17 cellular contexts compared by ENCODE assay signal in the genomic region with DNA sequence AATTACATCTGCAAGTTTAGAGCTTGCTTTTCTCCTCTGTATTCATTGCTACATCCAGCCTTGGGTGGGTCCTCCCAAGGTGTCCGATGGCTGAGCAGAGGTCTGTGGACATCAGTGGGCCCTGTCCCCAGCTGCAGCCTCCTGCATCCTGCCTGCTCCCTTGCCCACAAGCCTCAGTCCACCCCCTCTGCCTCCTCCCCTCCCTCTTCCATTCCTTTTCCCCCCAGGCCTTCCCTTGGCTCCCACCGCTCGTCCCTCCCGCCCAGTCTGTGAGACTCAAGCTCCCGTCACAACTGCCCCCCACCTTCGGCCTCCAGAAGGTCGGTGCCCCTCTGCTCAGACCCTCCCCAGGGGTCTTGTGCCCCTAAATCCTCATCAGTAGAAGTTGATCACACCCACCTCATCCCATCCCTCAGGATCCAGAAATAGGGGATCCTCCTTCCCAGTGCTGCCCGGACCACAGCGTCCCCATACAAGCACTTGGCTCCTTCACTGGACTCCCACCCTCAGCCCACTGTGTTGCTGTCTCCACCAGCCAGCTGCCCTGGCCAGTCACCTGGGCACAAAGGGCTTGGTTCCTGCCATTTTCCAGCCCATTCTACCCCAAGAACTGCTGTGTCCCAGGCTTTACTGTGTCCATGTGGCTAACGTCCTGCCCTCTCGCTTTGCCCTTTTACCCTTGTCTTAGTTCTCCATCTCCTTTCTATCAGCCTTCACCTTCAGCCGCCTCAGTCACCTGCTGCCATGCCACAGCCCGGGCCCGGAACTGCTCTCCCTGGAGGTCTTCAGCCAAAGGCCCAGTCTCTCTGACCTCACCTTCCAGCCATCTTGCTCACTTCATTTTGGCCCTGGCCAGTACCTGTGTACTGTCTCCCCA. TPM values are rescaled to one million over a fixed set of nuclear protein-coding genes. Genes with fewer than 3 reads are reported as not detected.
"Had no signal": no experiment of that assay in that cellular context is flagged by ENCODE, and none has a peak within 500 bp of the region (broad histone marks: within the 10 kb centered on the region; RNA-seq: fewer than 3 reads in every experiment).

No MANE protein-coding gene starts in this region.

- H3K79me2 ChIP-seq: hepatocyte had no signal

- H3K4me2 ChIP-seq: hepatocyte, neural progenitor cell had no signal

- DNase-seq: activated gamma-delta T cell treated with Interleukin-2 at 50 U/mL for 16 hours; activated T-cell treated with anti-CD3 and anti-CD28 coated beads for 4 hours; adrenal gland; effector memory CD8-positive, alpha-beta T cell; esophagus squamous epithelium; naive B cell; stimulated activated CD4-positive, alpha-beta T cell treated with anti-CD3 and anti-CD28 coated beads, Interleukin-2, amount 100 ng/mL, for 24 hours; stimulated activated naive CD4-positive, alpha-beta T cell treated with Interleukin-2 at 50 U/mL for 16 hours; uterus had no signal

- H3K36me3 ChIP-seq: adrenal gland, neural progenitor cell, ovary, uterus had no signal

- H2AFZ ChIP-seq: hepatocyte, neural progenitor cell had no signal

- ATAC-seq: effector memory CD8-positive, alpha-beta T cell; mucosa of descending colon had no signal

- H3K27me3 ChIP-seq: adrenal gland, esophagus squamous epithelium, hepatocyte, neural progenitor cell, ovary, tibial nerve, uterus had no signal

- H3K27ac ChIP-seq: adrenal gland, esophagus squamous epithelium, hepatocyte, neural progenitor cell, ovary, tibial nerve, uterus had no signal

- H3K9me3 ChIP-seq: adrenal gland, esophagus squamous epithelium, mucosa of descending colon, ovary, tibial nerve, uterus had no signal

- H3K9ac ChIP-seq: neural progenitor cell had no signal

- H3K4me1 ChIP-seq: esophagus squamous epithelium, uterus had no signal

- H3K4me3 ChIP-seq: adrenal gland, esophagus squamous epithelium, hepatocyte, mucosa of descending colon, neural progenitor cell, ovary, tibial nerve, uterus had no signal

RNA-seq across cellular contexts. Expression of a gene that starts 2.2 kb away (rescaled TPM):
- total RNA-seq: activated naive CD4-positive, alpha-beta T cell treated with anti-CD3 and anti-CD28 coated beads, Interleukin-2, amount 50 U/mL, for 72 hours; activated T-helper 1 cell treated with anti-CD3 and anti-CD28 coated beads, Interleukin-12 subunit alpha, Interleukin-12 subunit beta, Interleukin-2, Interleukin-4 antibody, amounts not matched to agents 30 ng/mL and 10 ng/mL and 1 ng/mL, durations not matched to agents 14 hours and 24 hours and 36 hours; dermis microvascular lymphatic vessel endothelial cell; hepatocyte had no signal
- polyA plus RNA-seq: hepatocyte, ovary had no signal
